In genomic region chr4:71293705-71294104, GRCh38 we compare ENCODE assay signal across 19 cellular contexts. TPM values are rescaled to one million over a fixed set of nuclear protein-coding genes. Genes with fewer than 3 reads are reported as not detected.
DNase-seq lines count a peak whose midpoint lies in the region; TF ChIP-seq lines count a peak whose summit lies in the region.
"Had no signal": no experiment of that assay in that cellular context is flagged by ENCODE, and none has a peak within 500 bp of the region (broad histone marks: within the 10 kb centered on the region; RNA-seq: fewer than 3 reads in every experiment).

No MANE protein-coding gene starts in this region.

- H3K4me3 Mint-ChIP-seq in endothelial cell (ENCODE audit: unreplicated experiment): no peak overlapping the region
- H3K4me3 Mint-ChIP-seq: neural progenitor cell had no signal

- no peak overlapping the region for H3K4me3 ChIP-seq in H7 (ENCODE audit: insufficient read depth, low read depth, low read length)
- H3K4me3 ChIP-seq: neural progenitor cell, upper lobe of left lung had no signal

- no peaks in the 10 kb centered on the region for H3K27me3 ChIP-seq in H7 (ENCODE audit: control insufficient read depth, insufficient read depth, low read length)
- H3K27me3 ChIP-seq: neural progenitor cell, upper lobe of left lung had no signal

- DNase-seq in ACHN: peak; percentile 68
- peak; percentile 62 for DNase-seq in LHCN-M2 (ENCODE audit: low read depth)
- DNase-seq in brain pericyte (ENCODE audit: low read depth, low spot score): peak; percentile 43
- DNase-seq in iris pigment epithelial cell (ENCODE audit: low read depth): peak; percentile 79
- no peak for DNase-seq in stimulated activated naive CD4-positive, alpha-beta T cell treated with Interleukin-2 at 50 U/mL for 16 hours (lab: John Stamatoyannopoulos, UW)
- DNase-seq in endothelial cell (ENCODE audit: low spot score): no peak
- DNase-seq in H7: no peak
- DNase-seq in AG08396 (ENCODE audit: low spot score): no peak
- DNase-seq: activated naive CD4-positive, alpha-beta T cell treated with Interleukin-2 at 50 U/mL for 16 hours; COR-L47; islet precursor cell; NCI-H1436 treated with DMSO at 0.1 percent for 48 hours; NCI-H345; right cardiac atrium; SHP77; stimulated activated CD4-positive, alpha-beta T cell treated with anti-CD3 and anti-CD28 coated beads, Interleukin-4, amount 100 ng/mL, for 1 hour; T-helper 2 cell; upper lobe of left lung had no signal

- no peaks in the 10 kb centered on the region for H3K27me3 Mint-ChIP-seq in endothelial cell (ENCODE audit: unreplicated experiment)

- no peaks in the 10 kb centered on the region for H3K36me3 ChIP-seq in H7 (replicated peaks; ENCODE audit: control insufficient read depth, insufficient read depth, low read length)
- H3K36me3 ChIP-seq: neural progenitor cell, upper lobe of left lung had no signal

- no peak overlapping the region for H3K27ac Mint-ChIP-seq in endothelial cell (ENCODE audit: unreplicated experiment)
- H3K27ac Mint-ChIP-seq: neural progenitor cell had no signal

- H3K36me3 Mint-ChIP-seq in endothelial cell (ENCODE audit: low read depth, unreplicated experiment): no peaks in the 10 kb centered on the region
- H3K36me3 Mint-ChIP-seq: neural progenitor cell had no signal

- no peak for TF ChIP-seq CTCF in endothelial cell (IDR thresholded peaks at IDR 0.05; ENCODE audit: unreplicated experiment)

- no peaks in the 10 kb centered on the region for H3K4me1 Mint-ChIP-seq in endothelial cell (ENCODE audit: unreplicated experiment)

- no peaks in the 10 kb centered on the region for H3K9me3 Mint-ChIP-seq in endothelial cell (ENCODE audit: unreplicated experiment)
- H3K9me3 Mint-ChIP-seq: neural progenitor cell had no signal

- in situ Hi-C loops in ACHN (cut with HindIII; ENCODE audit: low pct_ligation_motif_present, low pct_unique_long_range_greater_than_20kb, low sequenced_read_pairs): no loop called here

RNA-seq across cellular contexts. Expression of gene SLC4A4, which starts 45.1 kb away (rescaled TPM):
- total RNA-seq in LHCN-M2 (2014; rRNA removed) (1.5 and 1.8 TPM in 2 replicates), endothelial cell (ENCODE audit: unreplicated experiment) (5.0 TPM)
- polyA plus RNA-seq in LHCN-M2 (2012): 1.5 TPM
- 0.55 and 0.78 TPM in 2 replicates for total RNA-seq in H7 (2014; rRNA removed; shearing (Covaris generic))

Comparison
In these comparisons a context has a peak if more than half of its experiments do, and no peak if none do; other contexts are left out.
1. DNase-seq: peak in ACHN (single experiment), LHCN-M2 (single experiment), brain pericyte (single experiment) and iris pigment epithelial cell (single experiment); none in stimulated activated naive CD4-positive, alpha-beta T cell treated with Interleukin-2 at 50 U/mL for 16 hours (single experiment), endothelial cell (single experiment), H7 (single experiment) and AG08396 (single experiment).